In genomic region chr2:219689676-219690628, GRCh38 we compare ENCODE assay signal across 8 cellular contexts.
DNase-seq lines count a peak whose midpoint lies in the region; ATAC-seq, FAIRE-seq and TF ChIP-seq lines count a peak whose summit lies in the region.

No MANE protein-coding gene starts in this region.

- H4K20me1 ChIP-seq in HepG2 (ENCODE audit: insufficient read depth, low read length): no peaks in the 10 kb centered on the region

- POLR2A ChIA-PET in HepG2 (lab: Yijun Ruan, JAX): no interaction called here

- H3K27ac ChIP-seq in HepG2 (ENCODE audit: extremely low read length, insufficient read depth, low read length): no peak overlapping the region

- ATAC-seq in GM19351 (IDR thresholded peaks at IDR 0.05; ENCODE audit: unreplicated experiment) (peak; percentile 49), SK-N-SH treated with all-trans-retinoic acid at 6 μM for 48 hours (peak; percentile 63), HepG2 (0 out of 3 replicates have a peak, but pooled peaks have one; percentile 14), HG02623 (IDR thresholded peaks at IDR 0.05; ENCODE audit: unreplicated experiment) (no peak)

- no peak overlapping the region for H3K9ac ChIP-seq in HepG2 (ENCODE audit: insufficient read depth, low read depth, low read length)

- DNase-seq in D721Med (ENCODE audit: insufficient read length, low spot score) (peak; percentile 31), HepG2 (ENCODE audit: low spot score) (peak; percentile 51), superior temporal gyrus (ENCODE audit: extremely low spot score) (peak; percentile 75)

- no peaks in the 10 kb centered on the region for H3K9me3 ChIP-seq in HepG2 (ENCODE audit: low read length)

- no peak for TF ChIP-seq POLR2A in HepG2 (IDR thresholded peaks at IDR 0.05; ENCODE audit: insufficient read depth in 1 of 2, low read depth in 2 of 2, low read length in 2 of 2)

- H3K4me2 ChIP-seq in HepG2 (ENCODE audit: low read depth, low read length): no peak overlapping the region

- no TSS peak for BruUV-seq in HepG2 (replicated peaks; lab: Mats Ljungman, UMichigan)

- no peaks in the 10 kb centered on the region for H3K36me3 ChIP-seq in HepG2 (replicated peaks in 1 of 2; ENCODE audit: control insufficient read depth in 1 of 2, insufficient read depth in 2 of 2, low read length in 2 of 2)

- H3K4me1 ChIP-seq in HepG2 (ENCODE audit: insufficient read depth, low read length): peaks cover 34% of the 10 kb centered on the region

- intact Hi-C loops in HepG2 (cut with micrococcal nuclease; ENCODE audit: unreplicated experiment): loop anchor here (1.0 to 2.0 kb wide), 2 partner anchors 47 to 148 kb away; no protein-coding TSS in a partner anchor

- H3K79me2 ChIP-seq in HepG2 (ENCODE audit: insufficient read depth, low read length): no peaks in the 10 kb centered on the region

- no peak overlapping the region for H2AFZ ChIP-seq in HepG2 (ENCODE audit: low read length)

- no peak for TF ChIP-seq EP300 in HepG2 (IDR thresholded peaks at IDR 0.05; ENCODE audit: low read depth in 2 of 2, low read length in 2 of 2)
- TF ChIP-seq EP300 in HepG2 (CRISPR knock-in tag; IDR thresholded peaks at IDR 0.05; ENCODE audit: borderline replicate concordance): no peak

- H3K27me3 ChIP-seq in HepG2 (ENCODE audit: control insufficient read depth in 1 of 2, insufficient read depth in 2 of 2, low read length in 2 of 2): peaks cover 0 to 41% of the 10 kb centered on the region in 2 experiments; a peak in 3 of 5 replicates

- H3K4me3 ChIP-seq in HepG2 (replicated peaks in 1 of 3; ENCODE audit: insufficient read depth in 1 of 3, low read depth in 2 of 3, low read length in 3 of 3): no peak overlapping the region

- peak; percentile 92 for TF ChIP-seq CTCF in D721Med (IDR thresholded peaks at IDR 0.05; ENCODE audit: insufficient read depth, missing control alignments)
- peak; percentile 74 for TF ChIP-seq CTCF in LNCAP (IDR thresholded peaks at IDR 0.05)
- TF ChIP-seq CTCF in HepG2 (CRISPR knock-in tag; IDR thresholded peaks at IDR 0.05): peak; percentile 81

- FAIRE-seq in D721Med (lab: Jason Lieb, UNC) (no peak), colon (lab: Jason Lieb, UNC) (peak; percentile 73), HepG2 (lab: Jason Lieb, UNC) (peak; percentile 72)

- 0 out of 2 replicates have a peak, but pooled peaks have one; percentile 29 for TF ChIP-seq RAD21 in HepG2 (CRISPR knock-in tag; IDR thresholded peaks at IDR 0.05)

- CTCF ChIA-PET in HepG2 (lab: Yijun Ruan, JAX; ENCODE audit: low intra/inter-chr PET ratio, low total read pairs): interaction anchor here (0.7 to 3.2 kb wide), 4 partner anchors 48 to 214 kb away, joined by 3 to 20 read pairs (median 4); partner anchors contain the start of genes CHPF and TMEM198

- WGBS in HepG2 (ENCODE audit: low lambda C conversion rate): 34% methylated on average over 16 of the region's 17 CpGs

- in situ Hi-C loops in HepG2 (cut with HindIII; ENCODE audit: extremely low pct_ligation_motif_present, low pct_unique_long_range_greater_than_20kb): no loop called here

TF ChIP-seq in SK-N-SH treated with all-trans-retinoic acid at 6 μM for 48 hours, 23 proteins besides CTCF, POLR2A, EP300 and RAD21:
- no peak for TF ChIP-seq PPARA (CRISPR knock-in tag; IDR thresholded peaks at IDR 0.05; ENCODE audit: borderline replicate concordance)
- TF ChIP-seq TCF4 (CRISPR knock-in tag; IDR thresholded peaks at IDR 0.05; ENCODE audit: borderline replicate concordance): no peak
- TF ChIP-seq ZFP30 (CRISPR knock-in tag; IDR thresholded peaks at IDR 0.05): no peak
- no peak for TF ChIP-seq TOX (CRISPR knock-in tag; IDR thresholded peaks at IDR 0.05; ENCODE audit: borderline replicate concordance)
- no peak for TF ChIP-seq ARNTL (CRISPR knock-in tag; IDR thresholded peaks at IDR 0.05; ENCODE audit: borderline replicate concordance, low read depth)
- TF ChIP-seq POU6F1 (CRISPR knock-in tag; IDR thresholded peaks at IDR 0.05; ENCODE audit: borderline replicate concordance, low read depth): no peak
- no peak for TF ChIP-seq BACH2 (CRISPR knock-in tag; IDR thresholded peaks at IDR 0.05; ENCODE audit: borderline replicate concordance)
- no peak for TF ChIP-seq CSRNP3 (CRISPR knock-in tag; IDR thresholded peaks at IDR 0.05)
- no peak for TF ChIP-seq GLIS3 (CRISPR knock-in tag; IDR thresholded peaks at IDR 0.05)
- TF ChIP-seq ZNF8 (CRISPR knock-in tag; IDR thresholded peaks at IDR 0.05): no peak
- no peak for TF ChIP-seq ZNF70 (CRISPR knock-in tag; IDR thresholded peaks at IDR 0.05)

TF ChIP-seq in HepG2, 621 proteins besides CTCF, POLR2A, EP300 and RAD21:
- TF ChIP-seq ZNF558 (CRISPR knock-in tag; IDR thresholded peaks at IDR 0.05; ENCODE audit: borderline replicate concordance): no peak
- TF ChIP-seq STAG1 (CRISPR knock-in tag; IDR thresholded peaks at IDR 0.05): peak; percentile 79
- TF ChIP-seq ASH2L (IDR thresholded peaks at IDR 0.05; ENCODE audit: insufficient read length, low read depth, low read length): no peak
- no peak for TF ChIP-seq AGO1 (IDR thresholded peaks at IDR 0.05; ENCODE audit: low read depth, low read length, poor library complexity, severe bottlenecking)
- TF ChIP-seq ZSCAN9 (CRISPR knock-in tag; IDR thresholded peaks at IDR 0.05; ENCODE audit: borderline replicate concordance): no peak
- TF ChIP-seq TFAP4 (IDR thresholded peaks at IDR 0.05; ENCODE audit: borderline replicate concordance, low read depth): peak; percentile 22; the same call in 1 of the 2 replicates
- no peak for TF ChIP-seq ZIK1 (CRISPR knock-in tag; IDR thresholded peaks at IDR 0.05; ENCODE audit: borderline replicate concordance, low read depth)
- no peak for TF ChIP-seq YY1 (IDR thresholded peaks at IDR 0.05; ENCODE audit: insufficient read depth, insufficient replicate concordance, low read depth, low read length)
- no peak for TF ChIP-seq FOXK1 (CRISPR knock-in tag; IDR thresholded peaks at IDR 0.05; ENCODE audit: borderline replicate concordance, low read depth)
- TF ChIP-seq ZNF296 (CRISPR knock-in tag; conservative IDR thresholded peaks at IDR 0.05): no peak
- TF ChIP-seq TAF1 (CRISPR knock-in tag; IDR thresholded peaks at IDR 0.05): no peak
- TF ChIP-seq CCAR2 (optimal IDR thresholded peaks at IDR 0.05; ENCODE audit: low read depth, low read length): no peak
- no peak for TF ChIP-seq ZNF564 (CRISPR knock-in tag; IDR thresholded peaks at IDR 0.05)
- no peak for TF ChIP-seq SATB2 (CRISPR knock-in tag; IDR thresholded peaks at IDR 0.05)
- TF ChIP-seq TCF7 (IDR thresholded peaks at IDR 0.05; ENCODE audit: low read depth): no peak
- TF ChIP-seq SP140L (CRISPR knock-in tag; IDR thresholded peaks at IDR 0.05; ENCODE audit: borderline replicate concordance): 0 out of 2 replicates have a peak, but pooled peaks have one; percentile 51
- peak; percentile 47 for TF ChIP-seq SMC3 (IDR thresholded peaks at IDR 0.05; ENCODE audit: low read length)
TF ChIP-seq in HepG2: peak in this region for 4.
